Comparison of ENCODE assay signal across 1 cellular context in the genomic region with DNA sequence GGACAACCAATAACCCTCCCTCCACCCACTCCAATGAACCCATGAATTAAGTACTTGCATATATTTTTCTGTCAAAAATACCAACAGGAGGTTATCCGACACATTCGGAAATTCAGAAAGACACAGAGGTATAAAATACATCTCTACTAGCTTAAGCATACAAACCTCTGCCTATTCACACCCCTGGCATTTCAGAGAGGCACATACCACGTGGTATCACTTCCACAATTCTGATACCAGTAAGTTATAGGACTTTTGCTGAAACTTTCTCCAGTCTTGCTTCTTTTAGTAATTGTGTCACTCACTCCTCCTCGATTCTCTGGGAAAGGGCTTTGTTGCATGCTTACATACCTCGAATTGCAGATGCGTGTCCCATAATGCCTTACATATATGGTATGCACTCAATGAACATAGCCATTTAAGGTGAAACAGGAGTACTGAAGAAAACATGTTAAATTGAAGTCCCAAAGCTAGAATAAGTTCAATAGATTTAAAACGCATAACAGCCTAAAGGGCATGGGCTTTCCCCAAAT.
TF ChIP-seq lines count a peak whose summit lies in the region.

No MANE protein-coding gene starts in this region.

TF ChIP-seq in IMR-90, 13 proteins besides CTCF, POLR2A, EP300 and RAD21 (continued from another document):
- TF ChIP-seq, protein P1, sequence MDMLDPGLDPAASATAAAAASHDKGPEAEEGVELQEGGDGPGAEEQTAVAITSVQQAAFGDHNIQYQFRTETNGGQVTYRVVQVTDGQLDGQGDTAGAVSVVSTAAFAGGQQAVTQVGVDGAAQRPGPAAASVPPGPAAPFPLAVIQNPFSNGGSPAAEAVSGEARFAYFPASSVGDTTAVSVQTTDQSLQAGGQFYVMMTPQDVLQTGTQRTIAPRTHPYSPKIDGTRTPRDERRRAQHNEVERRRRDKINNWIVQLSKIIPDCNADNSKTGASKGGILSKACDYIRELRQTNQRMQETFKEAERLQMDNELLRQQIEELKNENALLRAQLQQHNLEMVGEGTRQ (IDR thresholded peaks at IDR 0.05; ENCODE audit: low read depth, low read length): no peak
